30 cellular contexts compared by ENCODE assay signal in genomic region chr20:57610261-57610952, GRCh38. TPM values are rescaled to one million over a fixed set of nuclear protein-coding genes. Genes with fewer than 3 reads are reported as not detected.
DNase-seq lines count a peak whose midpoint lies in the region; ATAC-seq, FAIRE-seq and TF ChIP-seq lines count a peak whose summit lies in the region.
"Had no signal": no experiment of that assay in that cellular context is flagged by ENCODE, and none has a peak within 500 bp of the region (broad histone marks: within the 10 kb centered on the region; RNA-seq: fewer than 3 reads in every experiment).

No MANE protein-coding gene starts in this region.

- TF ChIP-seq RAD21 in A549 (conservative IDR thresholded peaks at IDR 0.05 in 1 of 2, IDR thresholded peaks at IDR 0.05 in 1 of 2) = no peak

- H3K9me3 Mint-ChIP-seq in progenitor cell of endocrine pancreas (ENCODE audit: low read depth) = no peaks in the 10 kb centered on the region
- H3K9me3 Mint-ChIP-seq: activated naive CD8-positive, alpha-beta T cell treated with anti-CD3 and anti-CD28 coated beads, Interleukin-2, amount 50 U/mL, for 24 hours; CD8-positive, alpha-beta memory T cell had no signal

- TF ChIP-seq EP300 in A549 (IDR thresholded peaks at IDR 0.05) = no peak

- TF ChIP-seq CTCF in A549 (IDR thresholded peaks at IDR 0.05) (no peak), kidney (IDR thresholded peaks at IDR 0.05; ENCODE audit: borderline replicate concordance, extremely low read depth, insufficient read depth) (no peak), progenitor cell of endocrine pancreas (IDR thresholded peaks at IDR 0.05; ENCODE audit: unreplicated experiment) (no peak)

- H3K36me3 Mint-ChIP-seq in progenitor cell of endocrine pancreas (ENCODE audit: insufficient read depth) = no peaks in the 10 kb centered on the region

- no peaks in the 10 kb centered on the region for H3K4me1 Mint-ChIP-seq in progenitor cell of endocrine pancreas (ENCODE audit: low read depth)

- CTCF ChIA-PET in A549 (lab: Yijun Ruan, JAX) = interaction anchor here (0.7 to 7.2 kb wide), 13 partner anchors 9 to 612 kb away, joined by 3 to 37 read pairs (median 6); partner anchors contain the start of gene ZBP1

- H3K27me3 ChIP-seq in H7 (ENCODE audit: control insufficient read depth, insufficient read depth, low read length) = no peaks in the 10 kb centered on the region

- H3K4me2 ChIP-seq in A549 = no peak overlapping the region

- peaks cover 28% of the 10 kb centered on the region for H3K27me3 Mint-ChIP-seq in progenitor cell of endocrine pancreas
- H3K27me3 Mint-ChIP-seq: activated naive CD8-positive, alpha-beta T cell treated with anti-CD3 and anti-CD28 coated beads, Interleukin-2, amount 50 U/mL, for 24 hours; CD8-positive, alpha-beta memory T cell; naive thymus-derived CD8-positive, alpha-beta T cell had no signal

- no peak overlapping the region for H3K4me3 Mint-ChIP-seq in progenitor cell of endocrine pancreas (ENCODE audit: low read depth)
- H3K4me3 Mint-ChIP-seq: activated naive CD8-positive, alpha-beta T cell treated with anti-CD3 and anti-CD28 coated beads, Interleukin-2, amount 50 U/mL, for 24 hours; CD8-positive, alpha-beta memory T cell; naive thymus-derived CD8-positive, alpha-beta T cell had no signal

- FAIRE-seq in A549 (lab: Jason Lieb, UNC) = no peak
- FAIRE-seq in kidney (lab: Jason Lieb, UNC) = no peak
- FAIRE-seq: GM12891, RCC 7860 had no signal

- H3K9me3 ChIP-seq in A549 (no peaks in the 10 kb centered on the region), kidney (ENCODE audit: control insufficient read depth in 1 of 2, low read length in 2 of 2) (no peaks in the 10 kb centered on the region)
- H3K9me3 ChIP-seq: HAP-1, stomach had no signal

- intact Hi-C loops in kidney (cut with DNase I) = no loop called here

- H3K27ac Mint-ChIP-seq in progenitor cell of endocrine pancreas = peak overlapping the region; percentile 21
- H3K27ac Mint-ChIP-seq: activated naive CD8-positive, alpha-beta T cell treated with anti-CD3 and anti-CD28 coated beads, Interleukin-2, amount 50 U/mL, for 24 hours had no signal

- TF ChIP-seq POLR2A in A549 (IDR thresholded peaks at IDR 0.05; ENCODE audit: low read length) = no peak

- peak; percentile 41 to 48; a peak in 4 of 6 replicates for ATAC-seq in A549
- ATAC-seq in HG02588 (IDR thresholded peaks at IDR 0.05; ENCODE audit: unreplicated experiment) = no peak
- ATAC-seq: activated naive CD8-positive, alpha-beta T cell treated with anti-CD3 and anti-CD28 coated beads, Interleukin-2, amount 50 U/mL, for 24 hours; esophagus mucosa; naive thymus-derived CD8-positive, alpha-beta T cell had no signal

- H3K36me3 ChIP-seq in H7 (replicated peaks; ENCODE audit: control insufficient read depth, insufficient read depth, low read length) (no peaks in the 10 kb centered on the region), kidney (ENCODE audit: control insufficient read depth in 1 of 2, insufficient read depth in 2 of 2, low read length in 2 of 2) (no peaks in the 10 kb centered on the region)
- H3K36me3 ChIP-seq: HAP-1 had no signal

- no peak overlapping the region for H3K9ac ChIP-seq in kidney (ENCODE audit: low read length in 2 of 2)

- H3K4me1 ChIP-seq in A549 = no peaks in the 10 kb centered on the region
- no peaks in the 10 kb centered on the region for H3K4me1 ChIP-seq in kidney (ENCODE audit: control insufficient read depth in 1 of 2, insufficient read depth in 1 of 2, low read depth in 1 of 2, low read length in 2 of 2)
- H3K4me1 ChIP-seq: HAP-1, stomach had no signal

- H3K27ac ChIP-seq in A549 = no peak overlapping the region
- no peak overlapping the region for H3K27ac ChIP-seq in kidney (ENCODE audit: low read depth in 2 of 2, low read length in 2 of 2)
- H3K27ac ChIP-seq: skin epidermis, stomach had no signal

- POLR2A ChIA-PET in A549 (lab: Yijun Ruan, JAX) = no interaction called here

- 60% methylated on average over 18 of the region's 18 CpGs for WGBS in A549 (ENCODE audit: missing lambda C conversion rate)

- no peak for DNase-seq in A549 (ENCODE audit: low read depth in 1 of 2, low spot score in 1 of 2)
- peak; percentile 49 for DNase-seq in H7
- peak; percentile 57 for DNase-seq in kidney
- DNase-seq in progenitor cell of endocrine pancreas (ENCODE audit: low spot score, unreplicated experiment) = no peak
- DNase-seq in hepatic stellate cell (ENCODE audit: low spot score) = no peak
- no peak for DNase-seq in NCI-H1092 (lab: John Stamatoyannopoulos, UW)
- no peak for DNase-seq in stimulated activated CD4-positive, alpha-beta T cell treated with anti-CD3 and anti-CD28 coated beads, Interleukin-4, amount 100 ng/mL, for 4 hours
- DNase-seq: activated CD4-positive, alpha-beta T cell treated with anti-CD3 and anti-CD28 coated beads for 48 hours; activated CD8-positive, alpha-beta memory T cell treated with anti-CD3 and anti-CD28 coated beads for 24 hours; activated gamma-delta T cell; activated naive CD8-positive, alpha-beta T cell treated with anti-CD3 and anti-CD28 coated beads, Interleukin-2, amount 50 U/mL, for 24 hours; caudate nucleus; naive thymus-derived CD8-positive, alpha-beta T cell; NCI-H1694; NCI-H748 treated with DMSO at 0.1 percent for 48 hours; SIG-M5; stimulated activated CD4-positive, alpha-beta T cell treated with anti-CD3 and anti-CD28 coated beads, Interleukin-1b, Interleukin-23, amount 100 ng/mL, for 48 hours; stomach had no signal

- H3K4me3 ChIP-seq in A549 (no peak overlapping the region), H7 (ENCODE audit: insufficient read depth, low read depth, low read length) (no peak overlapping the region), kidney (ENCODE audit: low read length in 2 of 2) (no peak overlapping the region)
- H3K4me3 ChIP-seq: HAP-1, skin epidermis, stomach had no signal

TF ChIP-seq in A549, 52 proteins besides CTCF, POLR2A, EP300 and RAD21:
- TF ChIP-seq RCOR1 (IDR thresholded peaks at IDR 0.05; ENCODE audit: low read depth, low read length) = no peak
- no peak for TF ChIP-seq FOSB (CRISPR knock-in tag; IDR thresholded peaks at IDR 0.05)
- no peak for TF ChIP-seq BHLHE40 (IDR thresholded peaks at IDR 0.05; ENCODE audit: low read depth, low read length)
- TF ChIP-seq SMC3 (IDR thresholded peaks at IDR 0.05) = no peak
- TF ChIP-seq HDAC2 (IDR thresholded peaks at IDR 0.05) = no peak
- no peak for TF ChIP-seq USF2 (IDR thresholded peaks at IDR 0.05)
- no peak for TF ChIP-seq MYC (IDR thresholded peaks at IDR 0.05; ENCODE audit: borderline replicate concordance, low read length)
- no peak for TF ChIP-seq ZFP36 (IDR thresholded peaks at IDR 0.05; ENCODE audit: borderline replicate concordance, partially characterized antibody)
- no peak for TF ChIP-seq BCL3 (IDR thresholded peaks at IDR 0.05)
- TF ChIP-seq ESRRA (IDR thresholded peaks at IDR 0.05; ENCODE audit: borderline replicate concordance, low read length) = no peak
- TF ChIP-seq CBX2 (IDR thresholded peaks at IDR 0.05; ENCODE audit: borderline replicate concordance, low read depth) = no peak

RNA-seq across cellular contexts. Expression of gene ZBP1, which starts 9.8 kb away (rescaled TPM):
- polyA plus RNA-seq in A549 (2011; rRNA removed) = not detected in 2 replicates
- not detected in 2 replicates for polyA plus RNA-seq in A549 (2012; cell fraction: cytosol; rRNA removed)
- 0.02 and 0.05 TPM in 2 replicates for polyA plus RNA-seq in A549 (2012; cell fraction: nucleus; rRNA removed)
- 0.05 to 0.07 TPM (median 0.05 TPM) in 3 replicates for polyA plus RNA-seq in A549 (2017; fragmentation: RNase III; extraction: RNeasy Plus Mini Kit Qiagen cat#74134 plus additional on column Dnase treatment)
- not detected in 2 replicates for polyA minus RNA-seq in A549 (2011; rRNA and poly(A)+ RNA removed)
- not detected in 2 replicates for total RNA-seq in H7 (2014; rRNA removed; shearing (Covaris generic))
- 3.7 TPM for total RNA-seq in kidney
- polyA plus RNA-seq in kidney (ENCODE audit: insufficient read depth, low read depth, low replicate concordance) = not detected
- total RNA-seq in progenitor cell of endocrine pancreas = not detected in 2 replicates
- total RNA-seq: fibroblast of villous mesenchyme, kidney epithelial cell, osteoblast, renal cortical epithelial cell, stomach had no signal

RNA-seq across cellular contexts. Expression of gene PCK1, which starts 49.5 kb away (rescaled TPM):
- 0.12 and 0.21 TPM in 2 replicates for polyA plus RNA-seq in A549 (2011; rRNA removed)
- 0.03 TPM in 1 of 2 replicates, not detected in the other for polyA plus RNA-seq in A549 (2012; cell fraction: cytosol; rRNA removed)
- polyA plus RNA-seq in A549 (2012; cell fraction: nucleus; rRNA removed) = 0.05 and 0.12 TPM in 2 replicates
- 0.04 to 0.07 TPM in 2 of 3 replicates, not detected in the other for polyA plus RNA-seq in A549 (2017; fragmentation: RNase III; extraction: RNeasy Plus Mini Kit Qiagen cat#74134 plus additional on column Dnase treatment)
- 1.8 and 1.9 TPM in 2 replicates for polyA minus RNA-seq in A549 (2011; rRNA and poly(A)+ RNA removed)
- not detected in 2 replicates for total RNA-seq in H7 (2014; rRNA removed; shearing (Covaris generic))
- 29.7 TPM for total RNA-seq in kidney
- polyA plus RNA-seq in kidney (ENCODE audit: insufficient read depth, low read depth, low replicate concordance) = 551 TPM
- total RNA-seq in progenitor cell of endocrine pancreas = not detected in 2 replicates
- total RNA-seq: CD8-positive, alpha-beta memory T cell; fibroblast of villous mesenchyme; mononuclear cell; naive thymus-derived CD8-positive, alpha-beta T cell; osteoblast had no signal
- polyA plus RNA-seq: CD8-positive, alpha-beta memory T cell; naive thymus-derived CD8-positive, alpha-beta T cell had no signal

Comparison
In these comparisons a context has a peak if more than half of its experiments do, and no peak if none do; other contexts are left out.
1. DNase-seq: peak in H7 (single experiment) and kidney (single experiment); none in A549 (0 of 2), progenitor cell of endocrine pancreas (single experiment), hepatic stellate cell (single experiment), NCI-H1092 (single experiment) and stimulated activated CD4-positive, alpha-beta T cell treated with anti-CD3 and anti-CD28 coated beads, Interleukin-4, amount 100 ng/mL, for 4 hours (0 of 2).
2. RNA of gene PCK1, which starts 49.5 kb away (total RNA-seq): 29.7 TPM in kidney (single experiment); not detected in H7 and not detected in progenitor cell of endocrine pancreas; every median in the first group is over 10 times any median in the second.